In the genomic region with DNA sequence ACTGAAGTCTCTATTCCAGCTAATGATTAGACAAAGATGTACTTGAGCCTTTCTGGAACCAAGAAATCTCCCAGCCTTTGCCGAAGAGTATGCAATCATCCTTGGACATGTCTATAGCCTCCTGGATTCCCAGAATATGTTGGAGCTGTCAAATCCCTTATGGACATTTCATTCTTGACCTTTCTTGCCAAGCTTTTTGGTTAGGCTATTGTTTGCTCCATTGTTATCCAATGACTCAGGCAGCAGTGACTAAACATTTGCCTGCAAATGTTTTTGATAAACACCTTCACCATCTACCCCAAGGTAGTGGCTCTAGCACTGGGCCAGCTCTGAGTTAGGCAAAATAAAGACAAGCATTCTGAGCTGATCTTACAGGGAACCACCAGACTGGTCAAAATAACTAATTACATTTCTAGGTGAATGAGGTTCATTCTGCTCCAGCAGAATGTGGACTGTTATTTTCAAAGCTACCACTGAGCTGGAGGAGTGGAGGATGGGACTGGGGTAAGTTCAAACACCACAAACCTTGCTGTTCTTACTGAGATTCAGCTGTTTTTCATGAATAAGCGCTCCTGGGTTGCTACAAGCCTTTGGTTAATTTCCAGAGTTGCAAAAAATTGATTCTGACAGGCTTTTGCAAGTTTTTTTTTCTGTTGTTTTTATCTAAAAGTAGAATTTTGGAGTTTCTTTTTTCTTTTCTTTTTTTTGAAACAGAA, we compare ENCODE assay signal across 17 cellular contexts.
DNase-seq lines count a peak whose midpoint lies in the region; ATAC-seq and TF ChIP-seq lines count a peak whose summit lies in the region.
"Had no signal": no experiment of that assay in that cellular context is flagged by ENCODE, and none has a peak within 500 bp of the region (broad histone marks: within the 10 kb centered on the region; RNA-seq: fewer than 3 reads in every experiment).

No MANE protein-coding gene starts in this region.

- no peak overlapping the region for H3K4me3 ChIP-seq in AG10803 (ENCODE audit: low read length)

- peak; percentile 23 for TF ChIP-seq CTCF in AG10803 (conservative IDR thresholded peaks at IDR 0.05; ENCODE audit: low read length)

- DNase-seq in AG10803 (ENCODE audit: low read depth) (peak; percentile 95), HS-5 (ENCODE audit: low read depth) (peak; percentile 71), astrocyte of the hippocampus (ENCODE audit: low read depth, low spot score) (peak; percentile 69), iPS-NIHi7 (ENCODE audit: extremely low spot score) (peak; percentile 9), NCI-H2107 treated with DMSO at 0.1 percent for 48 hours (lab: John Stamatoyannopoulos, UW; ENCODE audit: unreplicated experiment) (no peak)
- DNase-seq: activated CD4-positive, alpha-beta T cell treated with anti-CD3 and anti-CD28 coated beads, Interleukin-2, amount 10 ng/mL, durations not matched to agents 24 days and 14 days; BE2C; DMS79 treated with DMSO at 0.1 percent for 48 hours; erythroblast; NCI-H1105; NCI-H446; stimulated activated CD4-positive, alpha-beta T cell treated with anti-CD3 and anti-CD28 coated beads, Interleukin-4, amount 100 ng/mL, for 1 hour had no signal

- ATAC-seq in HG03460 (IDR thresholded peaks at IDR 0.05; ENCODE audit: unreplicated experiment): no peak
- ATAC-seq in HG03521 (IDR thresholded peaks at IDR 0.05; ENCODE audit: unreplicated experiment): no peak
- no peak for ATAC-seq in HG02678 (IDR thresholded peaks at IDR 0.05; ENCODE audit: unreplicated experiment)
- ATAC-seq: activated T-helper 17 cell treated with anti-CD3 and anti-CD28 coated beads, Interleukin-2, amount 50 U/mL, for 72 hours; stimulated activated effector memory CD8-positive, alpha-beta T cell treated with anti-CD3 and anti-CD28 coated beads, Interleukin-12 subunit alpha, Interleukin-12 subunit beta, amount 100 ng/mL, for 72 hours had no signal
